In genomic region chr11:103202048-103202651, GRCh38 we compare ENCODE assay signal across 9 cellular contexts.
A peak's percentile ranks its signal among the peaks of the same experiment; 100 is the strongest.
DNase-seq lines count a peak whose midpoint lies in the region; ATAC-seq and TF ChIP-seq lines count a peak whose summit lies in the region.
"Had no signal": no experiment of that assay in that cellular context is flagged by ENCODE, and none has a peak within 500 bp of the region (broad histone marks: within the 10 kb centered on the region; RNA-seq: fewer than 3 reads in every experiment).

No MANE protein-coding gene starts in this region.

- H3K4me3 ChIP-seq in LNCaP clone FGC (ENCODE audit: low read depth, low read length), result no peak overlapping the region
- no peak overlapping the region for H3K4me3 ChIP-seq in adipocyte (ENCODE audit: low read length)
- no peak overlapping the region for H3K4me3 ChIP-seq in left lung

- peak; percentile 57 for DNase-seq in EH (ENCODE audit: low read depth)
- DNase-seq in LNCaP clone FGC (ENCODE audit: low read depth), result peak; percentile 21
- peak; percentile 79 for DNase-seq in adipocyte (ENCODE audit: low read depth)
- no peak for DNase-seq in left lung
- no peak for DNase-seq in omental fat pad (ENCODE audit: low spot score)
- DNase-seq: naive B cell had no signal

- H3K27me3 ChIP-seq in adipocyte (replicated peaks; ENCODE audit: control insufficient read depth, insufficient read depth, low read length), result no peaks in the 10 kb centered on the region
- no peaks in the 10 kb centered on the region for H3K27me3 ChIP-seq in left lung

- no peaks in the 10 kb centered on the region for H3K9me3 ChIP-seq in adipocyte (ENCODE audit: control insufficient read depth, low read length)
- H3K9me3 ChIP-seq in left lung, result no peaks in the 10 kb centered on the region

- H3K36me3 ChIP-seq in adipocyte (ENCODE audit: control insufficient read depth, insufficient read depth, low read length, severe bottlenecking), result peaks cover 73% of the 10 kb centered on the region
- peaks cover 0 to 19% of the 10 kb centered on the region in 2 donors for H3K36me3 ChIP-seq in left lung

- intact Hi-C loops in left lung (cut with DNase I), result loop anchor here in 1 of 2 donors (10.0 kb wide), 1 partner anchor 403 kb away; no protein-coding TSS in a partner anchor

- TF ChIP-seq CTCF in LNCaP clone FGC (IDR thresholded peaks at IDR 0.05; ENCODE audit: control insufficient read depth, extremely low read depth, insufficient read depth) (peak; percentile 73), left lung (IDR thresholded peaks at IDR 0.05) (no peak), omental fat pad (IDR thresholded peaks at IDR 0.05) (no peak)

- no peaks in the 10 kb centered on the region for H3K4me1 ChIP-seq in adipocyte (ENCODE audit: control insufficient read depth, insufficient read depth, low read length)
- no peaks in the 10 kb centered on the region for H3K4me1 ChIP-seq in left lung

- ATAC-seq in left lung, result peak; percentile 64
- no peak for ATAC-seq in GM19324 (IDR thresholded peaks at IDR 0.05; ENCODE audit: low FRiP score, unreplicated experiment)
- no peak for ATAC-seq in HG02981 (IDR thresholded peaks at IDR 0.05; ENCODE audit: unreplicated experiment)
- ATAC-seq in omental fat pad (ENCODE audit: low FRiP score), result no peak
- ATAC-seq in HG03460 (IDR thresholded peaks at IDR 0.05; ENCODE audit: unreplicated experiment), result no peak

- no peak overlapping the region for H3K27ac ChIP-seq in left lung

- H3K9ac ChIP-seq in adipocyte (ENCODE audit: low read length), result no peak overlapping the region

Comparison
In these comparisons a context has a peak if more than half of its experiments do, and no peak if none do; other contexts are left out.
1. DNase-seq: peak in EH (single experiment), LNCaP clone FGC (single experiment) and adipocyte (single experiment); none in left lung (0 of 2) and omental fat pad (single experiment).